Comparison of ENCODE assay signal across 8 cellular contexts in the genomic region with DNA sequence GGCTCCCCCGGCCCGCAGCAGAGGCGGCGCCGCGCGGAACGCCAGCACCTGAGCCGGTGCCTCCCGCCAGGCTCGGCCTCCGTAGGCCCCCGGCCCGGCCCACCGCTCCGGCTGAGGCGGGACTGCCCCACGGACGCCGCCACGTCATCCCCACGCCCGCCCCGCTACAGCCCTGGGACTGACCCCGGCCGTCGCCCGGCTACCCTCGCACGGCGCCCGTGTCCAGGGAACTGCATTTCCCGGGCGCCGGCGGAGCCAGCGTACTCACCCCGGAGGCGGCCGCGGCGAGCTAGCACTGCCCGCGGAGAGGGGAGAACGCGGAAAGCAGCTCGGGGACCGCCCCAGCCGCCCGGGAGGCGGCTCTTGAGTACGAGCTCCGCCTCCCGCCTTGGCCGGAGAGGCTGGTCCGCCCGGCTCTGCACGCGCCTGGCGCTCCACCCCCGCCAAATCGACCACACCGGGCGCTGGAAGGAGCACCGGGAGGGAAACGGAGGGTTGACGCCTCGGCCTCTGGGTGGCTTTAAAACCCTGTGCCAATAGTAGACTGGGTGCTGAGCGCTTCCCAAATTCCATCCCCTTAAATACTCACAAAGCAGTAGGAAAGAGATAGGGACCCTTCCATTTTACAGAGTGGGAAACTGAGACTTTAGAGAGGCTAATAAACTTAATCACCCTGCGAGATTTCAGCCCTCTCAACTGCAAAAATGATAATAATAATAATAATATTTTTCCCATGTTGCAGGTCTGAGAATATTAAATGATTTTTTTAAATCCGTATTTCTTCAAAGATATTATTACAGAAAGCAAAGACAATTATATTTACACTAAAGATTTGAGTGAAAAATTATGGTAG. TPM values are rescaled to one million over a fixed set of nuclear protein-coding genes. Genes with fewer than 3 reads are reported as not detected.
DNase-seq lines count a peak whose midpoint lies in the region; ATAC-seq and TF ChIP-seq lines count a peak whose summit lies in the region.

Gene B4GALT4 (minus strand): TSS at position 297 of the 853 bp plus-strand sequence. CDS start 10,779 bp downstream, outside the sequence.

- DNase-seq in DMS153 treated with DMSO at 0.1 percent for 48 hours (lab: John Stamatoyannopoulos, UW; ENCODE audit: unreplicated experiment) (peak; percentile 33), IMR-90 (peak; percentile 84), PC-3 (peak; percentile 94)
- peak; percentile 73 for DNase-seq in activated T-cell treated with anti-CD3 and anti-CD28 coated beads, Interleukin-2, amount 50 U/mL, for 1 hour
- peak; percentile 37 to 49 for DNase-seq in stimulated activated CD8-positive, alpha-beta memory T cell treated with anti-CD3 and anti-CD28 coated beads, Interleukin-7, amount 100 ng/mL, for 1 hour (ENCODE audit: low read depth in 2 of 2)

- no peaks in the 10 kb centered on the region for H3K9me2 ChIP-seq in PC-3 (replicated peaks; ENCODE audit: low read length)

- no peaks in the 10 kb centered on the region for H3F3A ChIP-seq in PC-3 (ENCODE audit: low read length, unreplicated experiment)

- dilution Hi-C loops in IMR-90 (cut with HindIII; ENCODE audit: low sequenced_read_pairs, unreplicated experiment), result no loop called here

- peak within 1 kb of the TSS; percentile 89; the same call in 1 of the 2 replicates for H4K5ac ChIP-seq in IMR-90 (ENCODE audit: low read depth, low read length)

- ATAC-seq in GM21529 (IDR thresholded peaks at IDR 0.05; ENCODE audit: unreplicated experiment), result peak; percentile 87
- ATAC-seq in IMR-90 (ENCODE audit: low read depth), result peak; percentile 96
- peak; percentile 85 for ATAC-seq in PC-3

- H2BK15ac ChIP-seq in IMR-90 (ENCODE audit: low read depth, low read length), result no peak within 1 kb of the TSS; the same call in 2 of the 3 replicates

- peaks cover 48% of the 10 kb centered on the region for H3K79me2 ChIP-seq in PC-3 (ENCODE audit: low read length)

- H3K4me2 ChIP-seq in IMR-90 (ENCODE audit: low read depth, low read length) (peak within 1 kb of the TSS; percentile 100), PC-3 (ENCODE audit: low read length) (peak within 1 kb of the TSS; percentile 97)

- H3K9ac ChIP-seq in IMR-90 (ENCODE audit: low read depth, low read length) (peak within 1 kb of the TSS; percentile 95), PC-3 (ENCODE audit: low read length) (peak within 1 kb of the TSS; percentile 86), mucosa of stomach (ENCODE audit: low read length) (peak within 1 kb of the TSS; percentile 88)

- TF ChIP-seq RAD21 in IMR-90 (IDR thresholded peaks at IDR 0.05; ENCODE audit: low read length), result no peak

- H3K56ac ChIP-seq in IMR-90 (ENCODE audit: extremely low read depth, insufficient read depth, low read length), result peak within 1 kb of the TSS; percentile 67

- TF ChIP-seq POLR2A in IMR-90 (IDR thresholded peaks at IDR 0.05; ENCODE audit: low read depth, low read length), result peak; percentile 95

- peak within 1 kb of the TSS; percentile 64 for H3K14ac ChIP-seq in IMR-90 (replicated peaks; ENCODE audit: low read depth, low read length)

- in situ Hi-C loops in IMR-90 (cut with MboI; ENCODE audit: low sequenced_read_pairs), result loop anchor here (5.0 kb wide), 1 partner anchor 94 kb away; the partner anchor contains the start of gene TEX55

- peak within 1 kb of the TSS; percentile 65 for H3K23ac ChIP-seq in IMR-90 (ENCODE audit: low read depth, low read length)

- peak within 1 kb of the TSS; percentile 77 for H3K4ac ChIP-seq in IMR-90 (ENCODE audit: low read depth, low read length)

- H3K27ac ChIP-seq in IMR-90 (ENCODE audit: insufficient read depth, low read length) (peak within 1 kb of the TSS; percentile 84), PC-3 (ENCODE audit: low read length) (peak within 1 kb of the TSS; percentile 63), esophagus (ENCODE audit: low read depth in 2 of 2, low read length in 1 of 2) (peak within 1 kb of the TSS; percentile 85 to 89)

- H2AK5ac ChIP-seq in IMR-90 (ENCODE audit: low read depth, low read length), result peak within 1 kb of the TSS; percentile 71; the same call in 1 of the 2 replicates

- POLR2A ChIA-PET in IMR-90 (lab: Charles Lee; ENCODE audit: unreplicated experiment), result interaction anchor here (0.5 to 0.6 kb wide), 3 partner anchors 17 to 99 kb away, joined by 3 to 10 read pairs (median 4); no protein-coding TSS in a partner anchor
- POLR2A ChIA-PET in PC-3 (lab: Charles Lee; ENCODE audit: unreplicated experiment), result interaction anchor here (0.6 to 1.6 kb wide), 10 partner anchors 13 to 436 kb away, joined by 3 to 11 read pairs (median 4); partner anchors contain the start of genes TEX55 and TMEM39A

- peak within 1 kb of the TSS; percentile 48 for H2BK120ac ChIP-seq in IMR-90 (ENCODE audit: low read depth, low read length)

- CTCF ChIA-PET in IMR-90 (lab: Yijun Ruan, JAX), result interaction anchor here (0.5 to 2.0 kb wide), 21 partner anchors 11 to 363 kb away, joined by 3 to 17 read pairs (median 4); partner anchors contain the start of gene TEX55
- CTCF ChIA-PET in PC-3 (lab: Charles Lee), result interaction anchor here (0.5 to 2.0 kb wide), 18 partner anchors 12 to 357 kb away, joined by 3 to 28 read pairs (median 6); partner anchors contain the start of genes IGSF11 and UPK1B

- peak within 1 kb of the TSS; percentile 75 to 76 for H4K8ac ChIP-seq in IMR-90 (ENCODE audit: low read depth in 2 of 2, low read length in 2 of 2)

- no peak within 1 kb of the TSS for H2BK20ac ChIP-seq in IMR-90 (ENCODE audit: low read depth, low read length)

- peak within 1 kb of the TSS; percentile 89 for H2AFZ ChIP-seq in IMR-90 (replicated peaks; ENCODE audit: low read length, poor library complexity)
- peak within 1 kb of the TSS; percentile 66 for H2AFZ ChIP-seq in PC-3 (ENCODE audit: low read length)

- intact Hi-C loops in IMR-90 (cut with micrococcal nuclease), result loop anchor here (1.0 to 10.0 kb wide), 5 partner anchors 92 to 357 kb away; partner anchors contain the start of gene IGSF11
- intact Hi-C loops in PC-3 (cut with micrococcal nuclease), result loop anchor here (1.0 to 2.0 kb wide), 5 partner anchors 57 to 357 kb away; no protein-coding TSS in a partner anchor

- peaks cover 6% of the 10 kb centered on the region; the same call in 1 of the 2 replicates for H4K20me1 ChIP-seq in IMR-90 (ENCODE audit: insufficient read depth, low read length)
- H4K20me1 ChIP-seq in PC-3 (ENCODE audit: low read length), result no peaks in the 10 kb centered on the region

- TF ChIP-seq CTCF in IMR-90 (conservative IDR thresholded peaks at IDR 0.05; ENCODE audit: low read depth, low read length), result no peak
- TF ChIP-seq CTCF in PC-3 (conservative IDR thresholded peaks at IDR 0.05; ENCODE audit: low read depth, low read length), result no peak

- peaks cover 3% of the 10 kb centered on the region for H3K9me1 ChIP-seq in IMR-90 (ENCODE audit: insufficient read depth, low read length)

- 0% methylated on average over 27 of the region's 71 CpGs; no CpG with 5 or more reads in 1 of the 2 experiments for WGBS in IMR-90 (ENCODE audit: extremely low coverage in 2 of 2, insufficient read length in 1 of 2), 2 experiments
- 1 to 2% methylated on average over 53 to 71 of the region's 71 CpGs for WGBS in esophagus, 2 donors

- H2AK9ac ChIP-seq in IMR-90 (replicated peaks; ENCODE audit: low read depth, low read length, poor library complexity), result peak within 1 kb of the TSS; percentile 56

- peak within 1 kb of the TSS; percentile 72 for H2BK5ac ChIP-seq in IMR-90 (ENCODE audit: low read depth, low read length, poor library complexity, severe bottlenecking)

- H3K4me1 ChIP-seq in IMR-90 (ENCODE audit: control insufficient read depth, insufficient read depth, low read length), result peaks cover 2% of the 10 kb centered on the region; the same call in 1 of the 2 replicates
- H3K4me1 ChIP-seq in PC-3 (ENCODE audit: insufficient read depth, low read length), result peaks cover 18% of the 10 kb centered on the region
- peaks cover 0 to 6% of the 10 kb centered on the region in 2 donors for H3K4me1 ChIP-seq in esophagus (ENCODE audit: control insufficient read depth in 2 of 2, insufficient read depth in 2 of 2, low read length in 1 of 2)
- H3K4me1 ChIP-seq in mucosa of stomach (ENCODE audit: control insufficient read depth, insufficient read depth, low read length), result peaks cover 15% of the 10 kb centered on the region

- no peaks in the 10 kb centered on the region for H3K9me3 ChIP-seq in IMR-90 (ENCODE audit: control insufficient read depth, insufficient read depth, low read length)
- H3K9me3 ChIP-seq in PC-3 (ENCODE audit: low read length), result no peaks in the 10 kb centered on the region
- H3K9me3 ChIP-seq in esophagus (ENCODE audit: control insufficient read depth in 2 of 2, insufficient read depth in 1 of 2, low read depth in 1 of 2, low read length in 1 of 2), result no peaks in the 10 kb centered on the region
- H3K9me3 ChIP-seq in mucosa of stomach (ENCODE audit: control insufficient read depth, low read length), result no peaks in the 10 kb centered on the region

- peaks cover 8 to 24% of the 10 kb centered on the region in 2 experiments for H3K79me1 ChIP-seq in IMR-90 (ENCODE audit: low read depth in 1 of 2, low read length in 2 of 2)

- H3K27me3 ChIP-seq in IMR-90 (ENCODE audit: control insufficient read depth, insufficient read depth, low read length), result no peaks in the 10 kb centered on the region
- no peaks in the 10 kb centered on the region for H3K27me3 ChIP-seq in PC-3 (ENCODE audit: low read length)
- H3K27me3 ChIP-seq in esophagus (ENCODE audit: control insufficient read depth in 1 of 2, insufficient read depth in 2 of 2, low read length in 2 of 2), result no peaks in the 10 kb centered on the region
- no peaks in the 10 kb centered on the region for H3K27me3 ChIP-seq in mucosa of stomach (ENCODE audit: control insufficient read depth, insufficient read depth, low read length)

- BruUV-seq in IMR-90 (replicated peaks; lab: Mats Ljungman, UMichigan) (no TSS peak), PC-3 (replicated peaks; lab: Mats Ljungman, UMichigan) (TSS peak; percentile 88)

- H4K91ac ChIP-seq in IMR-90 (ENCODE audit: insufficient read depth, low read depth, low read length), result peak within 1 kb of the TSS; percentile 69

- H3K4me3 ChIP-seq in IMR-90 (ENCODE audit: insufficient read depth, low read depth, low read length) (peak within 1 kb of the TSS; percentile 82), PC-3 (ENCODE audit: low read length) (peak within 1 kb of the TSS; percentile 91), esophagus (ENCODE audit: low read depth in 1 of 2, low read length in 2 of 2) (peak within 1 kb of the TSS; percentile 76 to 82), mucosa of stomach (ENCODE audit: low read length) (peak within 1 kb of the TSS; percentile 77)

- peaks cover 3% of the 10 kb centered on the region; the same call in 1 of the 2 replicates for H3K36me3 ChIP-seq in IMR-90 (ENCODE audit: control insufficient read depth, insufficient read depth, low read length)
- H3K36me3 ChIP-seq in PC-3 (ENCODE audit: low read depth, low read length), result peaks cover 8% of the 10 kb centered on the region
- no peaks in the 10 kb centered on the region for H3K36me3 ChIP-seq in esophagus (ENCODE audit: control insufficient read depth in 2 of 2, insufficient read depth in 2 of 2, low read length in 1 of 2)
- no peaks in the 10 kb centered on the region for H3K36me3 ChIP-seq in mucosa of stomach (ENCODE audit: control insufficient read depth, insufficient read depth, low read length)

- H3K18ac ChIP-seq in IMR-90 (ENCODE audit: low read depth, low read length), result peak within 1 kb of the TSS; percentile 31; the same call in 1 of the 2 replicates

RNA-seq across cellular contexts. Expression of gene B4GALT4, which starts in this region (rescaled TPM):
- total RNA-seq in IMR-90 (2012; rRNA removed) (30.3 and 30.6 TPM in 2 replicates), PC-3 (2014; rRNA removed) (37.6 and 40.8 TPM in 2 replicates)
- polyA plus RNA-seq in IMR-90 (2012; rRNA removed) (23.0 and 27.0 TPM in 2 replicates), esophagus (10 to 100 TPM; 16.5 to 18.4 TPM)
- 7.5 and 10.5 TPM in 2 replicates for polyA plus RNA-seq in IMR-90 (2012; cell fraction: cytosol; rRNA removed)
- polyA plus RNA-seq in IMR-90 (2012; cell fraction: nucleus; rRNA removed; ENCODE audit: low replicate concordance), result 5.1 and 22.2 TPM in 2 replicates

Comparison
In these comparisons a context has a peak if more than half of its experiments do, and no peak if none do; other contexts are left out.
1. Peak in every context shown above with its lines: DNase-seq, ATAC-seq, H3K4me3 ChIP-seq and H3K27ac ChIP-seq.
2. DNase-seq: peak in every context shown above with its lines; median percentile 94 in PC-3; 84 in IMR-90; 73 in activated T-cell treated with anti-CD3 and anti-CD28 coated beads, Interleukin-2, amount 50 U/mL, for 1 hour; 43 in stimulated activated CD8-positive, alpha-beta memory T cell treated with anti-CD3 and anti-CD28 coated beads, Interleukin-7, amount 100 ng/mL, for 1 hour; 33 in DMS153 treated with DMSO at 0.1 percent for 48 hours.